In the genomic region with DNA sequence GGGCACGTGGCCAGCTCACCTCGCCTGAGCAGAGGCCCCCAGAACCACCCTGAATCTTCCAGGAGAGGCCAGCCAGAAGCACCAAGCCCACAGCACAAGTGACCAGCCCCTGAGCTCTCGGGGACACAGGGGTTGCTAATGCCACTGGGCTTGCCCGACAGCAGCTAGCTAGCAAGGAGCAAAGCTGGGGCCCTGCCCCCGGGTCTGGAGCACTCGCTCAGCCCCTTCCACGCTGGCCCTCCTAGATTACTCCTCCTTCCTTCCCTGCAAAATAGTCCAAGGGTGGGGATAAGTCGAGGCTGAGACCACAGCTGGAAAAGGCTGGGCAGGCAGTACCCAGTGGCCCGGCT, we compare ENCODE assay signal across 22 cellular contexts.
A peak's percentile ranks its signal among the peaks of the same experiment; 100 is the strongest.
DNase-seq lines count a peak whose midpoint lies in the region; ATAC-seq, FAIRE-seq and TF ChIP-seq lines count a peak whose summit lies in the region.
"Had no signal": no experiment of that assay in that cellular context is flagged by ENCODE, and none has a peak within 500 bp of the region (broad histone marks: within the 10 kb centered on the region; RNA-seq: fewer than 3 reads in every experiment).

No MANE protein-coding gene starts in this region.

- TF ChIP-seq POLR2A in breast epithelium (IDR thresholded peaks at IDR 0.05) (no peak), upper lobe of left lung (IDR thresholded peaks at IDR 0.05) (no peak), GM12892 (IDR thresholded peaks at IDR 0.05; ENCODE audit: low read depth, low read length) (no peak)

- H3K27ac Mint-ChIP-seq in MCF 10A (ENCODE audit: low read depth, unreplicated experiment): no peak overlapping the region
- H3K27ac Mint-ChIP-seq: activated CD8-positive, alpha-beta T cell treated with anti-CD3 and anti-CD28 coated beads, Interleukin-2, amount 10 ng/mL, durations not matched to agents 7 days and 5 days; CD8-positive, alpha-beta T cell; effector memory CD8-positive, alpha-beta T cell; T-helper 17 cell had no signal

- no peaks in the 10 kb centered on the region for H3K27me3 Mint-ChIP-seq in MCF 10A (ENCODE audit: insufficient read depth, unreplicated experiment)

- peak overlapping the region; percentile 89 to 97 for H3K27ac ChIP-seq in breast epithelium
- peak overlapping the region; percentile 84 for H3K27ac ChIP-seq in fibroblast of lung (ENCODE audit: insufficient read depth, low read length)
- peak overlapping the region; percentile 99 for H3K27ac ChIP-seq in osteoblast (ENCODE audit: low read depth, low read length)
- peak overlapping the region; percentile 10 to 83 (median 50) for H3K27ac ChIP-seq in upper lobe of left lung
- H3K27ac ChIP-seq: pancreas, WERI-Rb-1 had no signal

- H3K9ac ChIP-seq in fibroblast of lung (ENCODE audit: insufficient read depth, low read length): no peak overlapping the region

- no peak for ATAC-seq in upper lobe of left lung (ENCODE audit: low FRiP score in 2 of 2)
- ATAC-seq: activated CD8-positive, alpha-beta T cell treated with anti-CD3 and anti-CD28 coated beads, Interleukin-2, amount 10 ng/mL, durations not matched to agents 7 days and 5 days; CD8-positive, alpha-beta T cell; effector memory CD8-positive, alpha-beta T cell; pancreas; T-helper 17 cell had no signal

- intact Hi-C loops in breast epithelium (cut with DNase I; ENCODE audit: low total_unique reads) (no loop called here), MCF 10A (cut with micrococcal nuclease) (loop anchor here (10.0 kb wide), 1 partner anchor 134 kb away; no protein-coding TSS in a partner anchor)

- POLR2A ChIA-PET in MCF 10A (lab: Yijun Ruan, JAX): interaction anchor here (0.6 kb wide), 1 partner anchor 418 kb away, joined by 3 read pairs; no protein-coding TSS in a partner anchor

- DNase-seq in breast epithelium (ENCODE audit: low spot score in 2 of 2): no peak
- no peak for DNase-seq in MCF 10A (ENCODE audit: unreplicated experiment)
- no peak for DNase-seq in fibroblast of lung (ENCODE audit: low read depth in 2 of 2)
- no peak for DNase-seq in osteoblast (ENCODE audit: insufficient read length, low spot score, missing footprints)
- DNase-seq in upper lobe of left lung: no peak
- DNase-seq in globus pallidus (ENCODE audit: low spot score): no peak
- DNase-seq in GM12892 (ENCODE audit: insufficient read length): no peak
- DNase-seq in NCI-H226: no peak
- DNase-seq: ACHN; activated CD8-positive, alpha-beta T cell treated with anti-CD3 and anti-CD28 coated beads, Interleukin-2, amount 10 ng/mL, durations not matched to agents 7 days and 5 days; amniotic stem cell; CD8-positive, alpha-beta T cell; cerebellar nuclear complex; effector memory CD8-positive, alpha-beta T cell; NCI-H1694; NCI-H510A treated with DMSO at 0.1 percent for 48 hours; SIG-M5; stimulated activated CD4-positive, alpha-beta T cell treated with anti-CD3 and anti-CD28 coated beads, Interleukin-12 subunit alpha, Interleukin-12 subunit beta, amount 100 ng/mL, for 4 hours; T-helper 17 cell had no signal

- H3K9me3 Mint-ChIP-seq in MCF 10A (ENCODE audit: unreplicated experiment): no peaks in the 10 kb centered on the region
- H3K9me3 Mint-ChIP-seq: CD8-positive, alpha-beta T cell; effector memory CD8-positive, alpha-beta T cell had no signal

- peaks cover 0 to 36% of the 10 kb centered on the region in 2 donors for H3K4me1 ChIP-seq in breast epithelium
- peaks cover 79% of the 10 kb centered on the region for H3K4me1 ChIP-seq in fibroblast of lung (ENCODE audit: control insufficient read depth, extremely low read depth, insufficient read depth, low read length)
- peaks cover 89% of the 10 kb centered on the region for H3K4me1 ChIP-seq in osteoblast (ENCODE audit: insufficient read depth, low read length)
- peaks cover 8 to 30% (median 19%) of the 10 kb centered on the region in 4 donors for H3K4me1 ChIP-seq in upper lobe of left lung
- H3K4me1 ChIP-seq: pancreas had no signal

- peak overlapping the region; percentile 13 for H3K4me2 ChIP-seq in fibroblast of lung (ENCODE audit: extremely low read depth, insufficient read depth, low read length)
- peak overlapping the region; percentile 19 for H3K4me2 ChIP-seq in osteoblast (ENCODE audit: insufficient read depth, low read length)

- no peak for TF ChIP-seq EP300 in upper lobe of left lung (IDR thresholded peaks at IDR 0.05)

- H2AFZ ChIP-seq in fibroblast of lung (ENCODE audit: low read length) (no peak overlapping the region), osteoblast (ENCODE audit: low read length) (no peak overlapping the region)

- no peaks in the 10 kb centered on the region for H3K36me3 ChIP-seq in breast epithelium
- peaks cover 11% of the 10 kb centered on the region for H3K36me3 ChIP-seq in fibroblast of lung (ENCODE audit: control insufficient read depth, insufficient read depth, low read length)
- peaks cover 26% of the 10 kb centered on the region for H3K36me3 ChIP-seq in osteoblast (ENCODE audit: insufficient read depth, low read length)
- no peaks in the 10 kb centered on the region for H3K36me3 ChIP-seq in upper lobe of left lung
- H3K36me3 ChIP-seq: pancreas, WERI-Rb-1 had no signal

- H3K4me3 ChIP-seq in breast epithelium: no peak overlapping the region
- no peak overlapping the region for H3K4me3 ChIP-seq in fibroblast of lung (replicated peaks in 1 of 4; ENCODE audit: control extremely low read depth in 1 of 4, insufficient read depth in 1 of 4, low read depth in 3 of 4, low read length in 4 of 4)
- no peak overlapping the region for H3K4me3 ChIP-seq in osteoblast (ENCODE audit: insufficient read depth, low read length)
- H3K4me3 ChIP-seq in upper lobe of left lung: no peak overlapping the region
- H3K4me3 ChIP-seq: pancreas had no signal

- CTCF ChIA-PET in MCF 10A (lab: Yijun Ruan, JAX): no interaction called here

- H3K4me3 Mint-ChIP-seq in MCF 10A (ENCODE audit: unreplicated experiment): no peak overlapping the region
- H3K4me3 Mint-ChIP-seq: activated CD8-positive, alpha-beta T cell treated with anti-CD3 and anti-CD28 coated beads, Interleukin-2, amount 10 ng/mL, durations not matched to agents 7 days and 5 days; CD8-positive, alpha-beta T cell; effector memory CD8-positive, alpha-beta T cell; T-helper 17 cell had no signal

- no peaks in the 10 kb centered on the region for H3K27me3 ChIP-seq in breast epithelium
- H3K27me3 ChIP-seq in fibroblast of lung (ENCODE audit: control insufficient read depth, insufficient read depth, low read length): no peaks in the 10 kb centered on the region
- H3K27me3 ChIP-seq in osteoblast (ENCODE audit: insufficient read depth, low read length): no peaks in the 10 kb centered on the region
- no peaks in the 10 kb centered on the region for H3K27me3 ChIP-seq in upper lobe of left lung
- H3K27me3 ChIP-seq: pancreas had no signal

- no peaks in the 10 kb centered on the region for H4K20me1 ChIP-seq in fibroblast of lung (ENCODE audit: control insufficient read depth, extremely low read depth, insufficient read depth, low read length)
- no peaks in the 10 kb centered on the region for H4K20me1 ChIP-seq in osteoblast (ENCODE audit: insufficient read depth, low read length)

- 49 to 56% methylated on average over 5 to 9 of the region's 9 CpGs for WGBS in upper lobe of left lung, 2 donors

- peaks cover 17% of the 10 kb centered on the region for H3K4me1 Mint-ChIP-seq in MCF 10A (ENCODE audit: insufficient read depth, unreplicated experiment)
- H3K4me1 Mint-ChIP-seq: T-helper 17 cell had no signal

- FAIRE-seq in GM12892 (lab: Jason Lieb, UNC): no peak
- FAIRE-seq: HTR-8/SVneo, pancreas had no signal

- no peaks in the 10 kb centered on the region for H3K36me3 Mint-ChIP-seq in MCF 10A (ENCODE audit: insufficient read depth, unreplicated experiment)
- H3K36me3 Mint-ChIP-seq: CD8-positive, alpha-beta T cell had no signal

- H3K79me2 ChIP-seq in fibroblast of lung (ENCODE audit: control insufficient read depth, insufficient read depth, low read length) (peaks cover 33% of the 10 kb centered on the region), osteoblast (ENCODE audit: insufficient read depth, low read length) (peaks cover 98% of the 10 kb centered on the region)

- H3K9me3 ChIP-seq in breast epithelium: no peaks in the 10 kb centered on the region
- no peaks in the 10 kb centered on the region for H3K9me3 ChIP-seq in fibroblast of lung (ENCODE audit: control insufficient read depth, insufficient read depth, low read depth, low read length)
- H3K9me3 ChIP-seq in osteoblast (ENCODE audit: low read depth, low read length): no peaks in the 10 kb centered on the region
- H3K9me3 ChIP-seq in upper lobe of left lung: no peaks in the 10 kb centered on the region
- H3K9me3 ChIP-seq: pancreas had no signal

- TF ChIP-seq CTCF in breast epithelium (IDR thresholded peaks at IDR 0.05): no peak
- no peak for TF ChIP-seq CTCF in MCF 10A (IDR thresholded peaks at IDR 0.05; ENCODE audit: unreplicated experiment)
- no peak for TF ChIP-seq CTCF in fibroblast of lung (conservative IDR thresholded peaks at IDR 0.05 in 1 of 2, IDR thresholded peaks at IDR 0.05 in 1 of 2; ENCODE audit: low read depth in 1 of 2, low read length in 2 of 2)
- no peak for TF ChIP-seq CTCF in osteoblast (IDR thresholded peaks at IDR 0.05; ENCODE audit: extremely low read depth, low read depth, low read length)
- TF ChIP-seq CTCF in upper lobe of left lung (IDR thresholded peaks at IDR 0.05): no peak

- BruUV-seq in MCF 10A (replicated peaks; lab: Mats Ljungman, UMichigan): no TSS peak
